ENCODE assay signal across 25 cellular contexts in the genomic region with DNA sequence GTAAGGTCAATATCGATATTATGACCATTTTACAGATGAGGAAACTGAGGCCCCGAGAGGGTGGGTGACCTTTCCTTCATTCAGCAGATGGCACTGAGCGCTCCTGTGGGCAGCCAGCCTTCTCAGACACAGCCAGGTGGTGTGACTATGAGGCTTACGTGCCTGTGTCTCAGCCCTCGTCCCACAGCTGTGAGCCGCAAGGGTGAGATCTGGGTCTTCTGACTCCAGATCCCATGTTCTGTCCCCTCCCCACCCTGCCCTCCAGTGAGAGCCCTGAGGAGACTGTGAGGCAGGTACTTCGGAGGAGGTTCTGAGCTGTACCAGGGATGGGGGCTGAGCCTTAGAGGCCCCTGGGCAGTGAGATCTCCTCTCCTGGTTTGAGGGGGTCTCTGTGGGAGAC.
A peak's percentile ranks its signal among the peaks of the same experiment; 100 is the strongest.
DNase-seq lines count a peak whose midpoint lies in the region; ATAC-seq, FAIRE-seq and TF ChIP-seq lines count a peak whose summit lies in the region.
"Had no signal": no experiment of that assay in that cellular context is flagged by ENCODE, and none has a peak within 500 bp of the region (broad histone marks: within the 10 kb centered on the region; RNA-seq: fewer than 3 reads in every experiment).

No MANE protein-coding gene starts in this region.

- H3K27me3 Mint-ChIP-seq in activated T-helper 2 cell treated with anti-CD3 and anti-CD28 coated beads, Interferon-gamma antibody, Interleukin-2, Interleukin-4, amounts not matched to agents 10 μg/mL and 5 μg/mL and 100 μg/mL, durations not matched to agents 14 hours and 24 hours and 36 hours (ENCODE audit: low read depth), result no peaks in the 10 kb centered on the region
- H3K27me3 Mint-ChIP-seq: CD4-positive, alpha-beta T cell had no signal

- H3K4me3 ChIP-seq in cardiac muscle cell (no peak overlapping the region), esophagus muscularis mucosa (no peak overlapping the region), spleen (no peak overlapping the region), prostate gland (no peak overlapping the region)
- H3K4me3 ChIP-seq: A549; BLaER1 treated with 17β-estradiol and CSF1 and Interleukin-3, amounts not matched to agents 10 nM and 100 nM; GM23248 had no signal

- TF ChIP-seq POLR2A in esophagus muscularis mucosa (IDR thresholded peaks at IDR 0.05; ENCODE audit: low read depth) (no peak), spleen (IDR thresholded peaks at IDR 0.05) (no peak), prostate gland (IDR thresholded peaks at IDR 0.05) (no peak)

- FAIRE-seq in urothelium cell line (lab: Jason Lieb, UNC), result peak; percentile 87
- FAIRE-seq: A549, D721Med, GM12892, H1 had no signal

- H3K4me1 Mint-ChIP-seq in activated T-helper 2 cell treated with anti-CD3 and anti-CD28 coated beads, Interferon-gamma antibody, Interleukin-2, Interleukin-4, amounts not matched to agents 10 μg/mL and 5 μg/mL and 100 μg/mL, durations not matched to agents 14 hours and 24 hours and 36 hours (ENCODE audit: low read depth), result peaks cover 3% of the 10 kb centered on the region

- ATAC-seq in Right ventricle myocardium superior (ENCODE audit: poor library complexity), result no peak
- ATAC-seq: A549 had no signal

- no peak overlapping the region for H3K27ac Mint-ChIP-seq in activated T-helper 2 cell treated with anti-CD3 and anti-CD28 coated beads, Interferon-gamma antibody, Interleukin-2, Interleukin-4, amounts not matched to agents 10 μg/mL and 5 μg/mL and 100 μg/mL, durations not matched to agents 14 hours and 24 hours and 36 hours
- H3K27ac Mint-ChIP-seq: CD14-positive monocyte; CD4-positive, alpha-beta T cell had no signal

- H3K9me3 Mint-ChIP-seq in activated T-helper 2 cell treated with anti-CD3 and anti-CD28 coated beads, Interferon-gamma antibody, Interleukin-2, Interleukin-4, amounts not matched to agents 10 μg/mL and 5 μg/mL and 100 μg/mL, durations not matched to agents 14 hours and 24 hours and 36 hours, result no peaks in the 10 kb centered on the region
- H3K9me3 Mint-ChIP-seq: CD4-positive, alpha-beta T cell had no signal

- H3K27me3 ChIP-seq in cardiac muscle cell (no peaks in the 10 kb centered on the region), esophagus muscularis mucosa (no peaks in the 10 kb centered on the region), spleen (replicated peaks in 1 of 7) (no peaks in the 10 kb centered on the region), prostate gland (replicated peaks; ENCODE audit: insufficient read depth) (no peaks in the 10 kb centered on the region)
- H3K27me3 ChIP-seq: BE2C; BLaER1 treated with 17β-estradiol and CSF1 and Interleukin-3, amounts not matched to agents 10 nM and 100 nM had no signal

- H3K36me3 Mint-ChIP-seq in activated T-helper 2 cell treated with anti-CD3 and anti-CD28 coated beads, Interferon-gamma antibody, Interleukin-2, Interleukin-4, amounts not matched to agents 10 μg/mL and 5 μg/mL and 100 μg/mL, durations not matched to agents 14 hours and 24 hours and 36 hours (ENCODE audit: low read depth), result no peaks in the 10 kb centered on the region
- H3K36me3 Mint-ChIP-seq: CD14-positive monocyte; CD8-positive, alpha-beta memory T cell had no signal

- H3K36me3 ChIP-seq in cardiac muscle cell (no peaks in the 10 kb centered on the region), esophagus muscularis mucosa (no peaks in the 10 kb centered on the region), spleen (no peaks in the 10 kb centered on the region), prostate gland (no peaks in the 10 kb centered on the region)
- H3K36me3 ChIP-seq: BE2C; BLaER1 treated with 17β-estradiol and CSF1 and Interleukin-3, amounts not matched to agents 10 nM and 100 nM had no signal

- H3K9me3 ChIP-seq in cardiac muscle cell (ENCODE audit: low read depth), result no peaks in the 10 kb centered on the region
- no peaks in the 10 kb centered on the region for H3K9me3 ChIP-seq in esophagus muscularis mucosa
- H3K9me3 ChIP-seq in spleen, result no peaks in the 10 kb centered on the region
- H3K9me3 ChIP-seq in prostate gland, result no peaks in the 10 kb centered on the region
- H3K9me3 ChIP-seq: A549; BE2C; BLaER1 treated with 17β-estradiol and CSF1 and Interleukin-3, amounts not matched to agents 10 nM and 100 nM had no signal

- intact Hi-C loops in Right ventricle myocardium superior (cut with DNase I), result no loop called here
- intact Hi-C loops in esophagus muscularis mucosa (cut with DNase I), result no loop called here
- intact Hi-C loops in spleen (cut with DNase I; ENCODE audit: low total_unique reads), result no loop called here
- intact Hi-C loops in activated T-helper 2 cell treated with anti-CD3 and anti-CD28 coated beads, Interferon-gamma antibody, Interleukin-2, Interleukin-4, amounts not matched to agents 10 μg/mL and 5 μg/mL and 100 μg/mL, durations not matched to agents 14 hours and 24 hours and 36 hours (cut with micrococcal nuclease), result no loop called here
- intact Hi-C loops in prostate gland (cut with DNase I), result no loop called here

- TF ChIP-seq CTCF in cardiac muscle cell (IDR thresholded peaks at IDR 0.05; ENCODE audit: low read depth, low read length) (no peak), esophagus muscularis mucosa (IDR thresholded peaks at IDR 0.05) (no peak), spleen (IDR thresholded peaks at IDR 0.05 in 8 of 11, conservative IDR thresholded peaks at IDR 0.05 in 3 of 11) (no peak), prostate gland (IDR thresholded peaks at IDR 0.05) (no peak)

- H3K27ac ChIP-seq in cardiac muscle cell (peak overlapping the region; percentile 59), esophagus muscularis mucosa (replicated peaks in 1 of 4) (no peak overlapping the region), spleen (peak overlapping the region; percentile 0 to 87 (median 76)), prostate gland (no peak overlapping the region)
- H3K27ac ChIP-seq: A549; BLaER1 treated with 17β-estradiol and CSF1 and Interleukin-3, amounts not matched to agents 10 nM and 100 nM; GM23248 had no signal

- TF ChIP-seq EP300 in esophagus muscularis mucosa (IDR thresholded peaks at IDR 0.05), result no peak

- WGBS in esophagus muscularis mucosa, result 100% methylated on average over 3 of the region's 7 CpGs
- WGBS in spleen, 5 donors, result 89 to 93% (median 91%) methylated on average over 7 of the region's 7 CpGs
- 98% methylated on average over 7 of the region's 7 CpGs for WGBS in prostate gland

- H3K4me3 Mint-ChIP-seq in activated T-helper 2 cell treated with anti-CD3 and anti-CD28 coated beads, Interferon-gamma antibody, Interleukin-2, Interleukin-4, amounts not matched to agents 10 μg/mL and 5 μg/mL and 100 μg/mL, durations not matched to agents 14 hours and 24 hours and 36 hours (ENCODE audit: low read depth), result no peak overlapping the region
- H3K4me3 Mint-ChIP-seq: CD14-positive monocyte; CD4-positive, alpha-beta T cell; CD8-positive, alpha-beta memory T cell had no signal

- H3K4me1 ChIP-seq in cardiac muscle cell (ENCODE audit: low read depth), result peaks cover 21% of the 10 kb centered on the region
- no peaks in the 10 kb centered on the region for H3K4me1 ChIP-seq in esophagus muscularis mucosa
- peaks cover 0 to 41% (median 17%) of the 10 kb centered on the region in 6 donors for H3K4me1 ChIP-seq in spleen
- no peaks in the 10 kb centered on the region for H3K4me1 ChIP-seq in prostate gland (replicated peaks)
- H3K4me1 ChIP-seq: A549, BE2C had no signal

- DNase-seq in cardiac muscle cell (ENCODE audit: low read depth in 1 of 2, low spot score in 1 of 2) (no peak), Right ventricle myocardium superior (no peak), esophagus muscularis mucosa (ENCODE audit: extremely low spot score) (peak; percentile 53), spleen (no peak), urothelium cell line (ENCODE audit: low spot score) (no peak), DMS79 (lab: John Stamatoyannopoulos, UW) (no peak), prostate gland (ENCODE audit: low spot score) (no peak)
- no peak for DNase-seq in activated T-helper 2 cell treated with anti-CD3 and anti-CD28 coated beads, Interferon-gamma antibody, Interleukin-2, Interleukin-4, amounts not matched to agents 10 μg/mL and 5 μg/mL and 100 μg/mL, durations not matched to agents 14 hours and 24 hours and 36 hours (ENCODE audit: low spot score)
- DNase-seq: 8988T; ACHN; AML-193; BE2C; CD4-positive, alpha-beta T cell; CD8-positive, alpha-beta memory T cell; DMS 273 treated with DMSO at 0.1 percent for 48 hours; DMS79 treated with DMSO at 0.1 percent for 48 hours; GM23248; H7; HCEC 1CT had no signal

Comparison
In these comparisons a context has a peak if more than half of its experiments do, and no peak if none do; other contexts are left out.
1. H3K27ac ChIP-seq: peak in cardiac muscle cell (single experiment) and spleen (8 of 8); none in esophagus muscularis mucosa (0 of 4) and prostate gland (0 of 2).